In genomic region chr2:15562354-15563031, GRCh38 we compare ENCODE assay signal across 10 cellular contexts. TPM values are rescaled to one million over a fixed set of nuclear protein-coding genes. Genes with fewer than 3 reads are reported as not detected.
DNase-seq lines count a peak whose midpoint lies in the region; ATAC-seq, FAIRE-seq and TF ChIP-seq lines count a peak whose summit lies in the region.
"Had no signal": no experiment of that assay in that cellular context is flagged by ENCODE, and none has a peak within 500 bp of the region (broad histone marks: within the 10 kb centered on the region; RNA-seq: fewer than 3 reads in every experiment).

No MANE protein-coding gene starts in this region.

- peak overlapping the region; percentile 97 for H3K4me3 Mint-ChIP-seq in activated T-cell treated with anti-CD3 and anti-CD28 coated beads, Interleukin-2, amount 50 U/mL, for 72 hours
- H3K4me3 Mint-ChIP-seq in activated T-helper 1 cell treated with anti-CD3 and anti-CD28 coated beads, Interleukin-12 subunit alpha, Interleukin-12 subunit beta, Interleukin-2, Interleukin-4 antibody, amounts not matched to agents 30 ng/mL and 10 ng/mL and 1 ng/mL, durations not matched to agents 14 hours and 24 hours and 36 hours: peak overlapping the region; percentile 97
- H3K4me3 Mint-ChIP-seq in stimulated activated memory B cell treated with anti-CD40 and anti-IgM and Interleukin-4, amounts not matched to agents 10 μg/mL and 1 μg/mL and 100 μg/mL, for 72 hours: no peak overlapping the region

- no peaks in the 10 kb centered on the region for H3K9me3 Mint-ChIP-seq in activated T-cell treated with anti-CD3 and anti-CD28 coated beads, Interleukin-2, amount 50 U/mL, for 72 hours
- H3K9me3 Mint-ChIP-seq in activated T-helper 1 cell treated with anti-CD3 and anti-CD28 coated beads, Interleukin-12 subunit alpha, Interleukin-12 subunit beta, Interleukin-2, Interleukin-4 antibody, amounts not matched to agents 30 ng/mL and 10 ng/mL and 1 ng/mL, durations not matched to agents 14 hours and 24 hours and 36 hours: no peaks in the 10 kb centered on the region
- H3K9me3 Mint-ChIP-seq in stimulated activated memory B cell treated with anti-CD40 and anti-IgM and Interleukin-4, amounts not matched to agents 10 μg/mL and 1 μg/mL and 100 μg/mL, for 72 hours: no peaks in the 10 kb centered on the region

- H3K4me1 ChIP-seq in kidney (ENCODE audit: control insufficient read depth in 1 of 2, insufficient read depth in 1 of 2, low read depth in 1 of 2, low read length in 2 of 2) (peaks cover 0 to 8% of the 10 kb centered on the region in 2 donors), prostate gland (replicated peaks) (peaks cover 7% of the 10 kb centered on the region)

- H3K4me1 Mint-ChIP-seq in activated T-cell treated with anti-CD3 and anti-CD28 coated beads, Interleukin-2, amount 50 U/mL, for 72 hours (ENCODE audit: low read depth): peaks cover 48% of the 10 kb centered on the region
- peaks cover 41% of the 10 kb centered on the region for H3K4me1 Mint-ChIP-seq in activated T-helper 1 cell treated with anti-CD3 and anti-CD28 coated beads, Interleukin-12 subunit alpha, Interleukin-12 subunit beta, Interleukin-2, Interleukin-4 antibody, amounts not matched to agents 30 ng/mL and 10 ng/mL and 1 ng/mL, durations not matched to agents 14 hours and 24 hours and 36 hours (ENCODE audit: low read depth)
- H3K4me1 Mint-ChIP-seq in stimulated activated memory B cell treated with anti-CD40 and anti-IgM and Interleukin-4, amounts not matched to agents 10 μg/mL and 1 μg/mL and 100 μg/mL, for 72 hours: peaks cover 26% of the 10 kb centered on the region

- H3K9ac ChIP-seq in kidney (ENCODE audit: low read length in 2 of 2): no peak overlapping the region

- FAIRE-seq in kidney (lab: Jason Lieb, UNC): no peak
- FAIRE-seq: frontal cortex had no signal

- no peak overlapping the region for H3K27ac ChIP-seq in kidney (ENCODE audit: low read depth in 2 of 2, low read length in 2 of 2)
- peak overlapping the region in 1 of 2 donors; percentile 68 for H3K27ac ChIP-seq in prostate gland

- WGBS in prostate gland: 74% methylated on average over 6 of the region's 6 CpGs

- no peak for ATAC-seq in activated T-cell treated with anti-CD3 and anti-CD28 coated beads, Interleukin-2, amount 50 U/mL, for 72 hours (replicated peaks in 1 of 2)
- no peak for ATAC-seq in stimulated activated memory B cell treated with anti-CD40 and anti-IgM and Interleukin-4, amounts not matched to agents 10 μg/mL and 1 μg/mL and 100 μg/mL, for 72 hours

- no peak for DNase-seq in activated T-cell treated with anti-CD3 and anti-CD28 coated beads, Interleukin-2, amount 50 U/mL, for 72 hours
- DNase-seq in activated T-cell treated with anti-CD3 and anti-CD28 coated beads, Interleukin-2, amount 50 U/mL, for 1 hour: no peak
- DNase-seq in activated T-helper 1 cell treated with anti-CD3 and anti-CD28 coated beads, Interleukin-12 subunit alpha, Interleukin-12 subunit beta, Interleukin-2, Interleukin-4 antibody, amounts not matched to agents 30 ng/mL and 10 ng/mL and 1 ng/mL, durations not matched to agents 14 hours and 24 hours and 36 hours (ENCODE audit: low spot score): no peak
- no peak for DNase-seq in kidney
- no peak for DNase-seq in iPS-NIHi7 (ENCODE audit: extremely low spot score)
- DNase-seq in prostate gland (ENCODE audit: low spot score): no peak
- DNase-seq in NCI-H1092 treated with DMSO at 0.1 percent for 48 hours (lab: John Stamatoyannopoulos, UW): no peak
- DNase-seq: midbrain had no signal

- intact Hi-C loops in activated T-helper 1 cell treated with anti-CD3 and anti-CD28 coated beads, Interleukin-12 subunit alpha, Interleukin-12 subunit beta, Interleukin-2, Interleukin-4 antibody, amounts not matched to agents 30 ng/mL and 10 ng/mL and 1 ng/mL, durations not matched to agents 14 hours and 24 hours and 36 hours (cut with micrococcal nuclease): loop anchor here (10.0 kb wide), 2 partner anchors 258 to 528 kb away; no protein-coding TSS in a partner anchor
- intact Hi-C loops in kidney (cut with DNase I): no loop called here
- intact Hi-C loops in prostate gland (cut with DNase I): no loop called here

- peak overlapping the region; percentile 92 for H3K27ac Mint-ChIP-seq in activated T-cell treated with anti-CD3 and anti-CD28 coated beads, Interleukin-2, amount 50 U/mL, for 72 hours
- H3K27ac Mint-ChIP-seq in activated T-helper 1 cell treated with anti-CD3 and anti-CD28 coated beads, Interleukin-12 subunit alpha, Interleukin-12 subunit beta, Interleukin-2, Interleukin-4 antibody, amounts not matched to agents 30 ng/mL and 10 ng/mL and 1 ng/mL, durations not matched to agents 14 hours and 24 hours and 36 hours: peak overlapping the region; percentile 86
- peak overlapping the region; percentile 87 for H3K27ac Mint-ChIP-seq in stimulated activated memory B cell treated with anti-CD40 and anti-IgM and Interleukin-4, amounts not matched to agents 10 μg/mL and 1 μg/mL and 100 μg/mL, for 72 hours

- H3K4me3 ChIP-seq in kidney (ENCODE audit: low read length in 2 of 2): peak overlapping the region; percentile 77 to 92
- no peak overlapping the region for H3K4me3 ChIP-seq in prostate gland

- H3K9me3 ChIP-seq in kidney (ENCODE audit: control insufficient read depth in 1 of 2, low read length in 2 of 2) (no peaks in the 10 kb centered on the region), prostate gland (no peaks in the 10 kb centered on the region)

- peaks cover 2 to 5% of the 10 kb centered on the region in 2 donors for H3K36me3 Mint-ChIP-seq in activated T-cell treated with anti-CD3 and anti-CD28 coated beads, Interleukin-2, amount 50 U/mL, for 72 hours (ENCODE audit: insufficient read depth in 2 of 2)
- peaks cover 3% of the 10 kb centered on the region for H3K36me3 Mint-ChIP-seq in activated T-helper 1 cell treated with anti-CD3 and anti-CD28 coated beads, Interleukin-12 subunit alpha, Interleukin-12 subunit beta, Interleukin-2, Interleukin-4 antibody, amounts not matched to agents 30 ng/mL and 10 ng/mL and 1 ng/mL, durations not matched to agents 14 hours and 24 hours and 36 hours (ENCODE audit: low read depth)
- no peaks in the 10 kb centered on the region for H3K36me3 Mint-ChIP-seq in stimulated activated memory B cell treated with anti-CD40 and anti-IgM and Interleukin-4, amounts not matched to agents 10 μg/mL and 1 μg/mL and 100 μg/mL, for 72 hours

- H3K27me3 Mint-ChIP-seq in activated T-cell treated with anti-CD3 and anti-CD28 coated beads, Interleukin-2, amount 50 U/mL, for 72 hours (ENCODE audit: low read depth): no peaks in the 10 kb centered on the region
- H3K27me3 Mint-ChIP-seq in activated T-helper 1 cell treated with anti-CD3 and anti-CD28 coated beads, Interleukin-12 subunit alpha, Interleukin-12 subunit beta, Interleukin-2, Interleukin-4 antibody, amounts not matched to agents 30 ng/mL and 10 ng/mL and 1 ng/mL, durations not matched to agents 14 hours and 24 hours and 36 hours (ENCODE audit: insufficient read depth): peaks cover 4% of the 10 kb centered on the region
- peaks cover 8% of the 10 kb centered on the region for H3K27me3 Mint-ChIP-seq in stimulated activated memory B cell treated with anti-CD40 and anti-IgM and Interleukin-4, amounts not matched to agents 10 μg/mL and 1 μg/mL and 100 μg/mL, for 72 hours

- no peak for TF ChIP-seq POLR2A in prostate gland (IDR thresholded peaks at IDR 0.05)

- H3K27me3 ChIP-seq in prostate gland (replicated peaks; ENCODE audit: insufficient read depth): no peaks in the 10 kb centered on the region

- H3K36me3 ChIP-seq in kidney (ENCODE audit: control insufficient read depth in 1 of 2, insufficient read depth in 2 of 2, low read length in 2 of 2) (no peaks in the 10 kb centered on the region), prostate gland (no peaks in the 10 kb centered on the region)

- TF ChIP-seq CTCF in kidney (IDR thresholded peaks at IDR 0.05; ENCODE audit: borderline replicate concordance, extremely low read depth, insufficient read depth): no peak
- TF ChIP-seq CTCF in prostate gland (IDR thresholded peaks at IDR 0.05): no peak

RNA-seq across cellular contexts. Expression of gene NBAS, which starts 1.4 kb away (rescaled TPM):
- 10 to 100 TPM; 45.9 to 50.8 TPM for total RNA-seq in activated T-cell treated with anti-CD3 and anti-CD28 coated beads, Interleukin-2, amount 50 U/mL, for 72 hours
- 33.3 and 33.6 TPM in 2 replicates for total RNA-seq in activated T-helper 1 cell treated with anti-CD3 and anti-CD28 coated beads, Interleukin-12 subunit alpha, Interleukin-12 subunit beta, Interleukin-2, Interleukin-4 antibody, amounts not matched to agents 30 ng/mL and 10 ng/mL and 1 ng/mL, durations not matched to agents 14 hours and 24 hours and 36 hours
- total RNA-seq in kidney (44.2 TPM), prostate gland (10 to 100 TPM; 34.8 to 55.0 TPM)
- 40.8 TPM for polyA plus RNA-seq in kidney (ENCODE audit: insufficient read depth, low read depth, low replicate concordance)

RNA-seq across cellular contexts. Expression of gene DDX1, which starts 29.2 kb away (rescaled TPM):
- 10 to 100 TPM; 55.8 to 56.0 TPM for total RNA-seq in activated T-cell treated with anti-CD3 and anti-CD28 coated beads, Interleukin-2, amount 50 U/mL, for 72 hours
- 104 and 111 TPM in 2 replicates for total RNA-seq in activated T-helper 1 cell treated with anti-CD3 and anti-CD28 coated beads, Interleukin-12 subunit alpha, Interleukin-12 subunit beta, Interleukin-2, Interleukin-4 antibody, amounts not matched to agents 30 ng/mL and 10 ng/mL and 1 ng/mL, durations not matched to agents 14 hours and 24 hours and 36 hours
- total RNA-seq in kidney (90.0 TPM), prostate gland (10 to 100 TPM; 39.0 to 50.7 TPM)
- 84.0 TPM for polyA plus RNA-seq in kidney (ENCODE audit: insufficient read depth, low read depth, low replicate concordance)

Comparison
In these comparisons a context has a peak if more than half of its experiments do, and no peak if none do; other contexts are left out.
1. H3K4me3 ChIP-seq: peak in kidney (2 of 2); none in prostate gland (0 of 2).
2. Peak in every context shown above with its lines, with median percentiles within 50 percentile points of each other: H3K27ac Mint-ChIP-seq.